Comparison of ENCODE assay signal across 13 cellular contexts in genomic region chr9:89038354-89039091, GRCh38. TPM values are rescaled to one million over a fixed set of nuclear protein-coding genes. Genes with fewer than 3 reads are reported as not detected.
DNase-seq lines count a peak whose midpoint lies in the region; ATAC-seq and TF ChIP-seq lines count a peak whose summit lies in the region.
"Had no signal": no experiment of that assay in that cellular context is flagged by ENCODE, and none has a peak within 500 bp of the region (broad histone marks: within the 10 kb centered on the region; RNA-seq: fewer than 3 reads in every experiment).

No MANE protein-coding gene starts in this region.

- no peak for TF ChIP-seq CTCF in HFF-Myc (IDR thresholded peaks at IDR 0.05; ENCODE audit: low read depth, low read length, missing control alignments)
- TF ChIP-seq CTCF in MCF 10A (IDR thresholded peaks at IDR 0.05; ENCODE audit: unreplicated experiment): no peak
- no peak for TF ChIP-seq CTCF in CD14-positive monocyte (IDR thresholded peaks at IDR 0.05)

- H3K36me3 Mint-ChIP-seq in MCF 10A (ENCODE audit: insufficient read depth, unreplicated experiment): peaks cover 5% of the 10 kb centered on the region
- no peaks in the 10 kb centered on the region for H3K36me3 Mint-ChIP-seq in CD14-positive monocyte
- H3K36me3 Mint-ChIP-seq in activated CD4-positive, alpha-beta memory T cell treated with anti-CD3 and anti-CD28 coated beads, Interleukin-2, amount 10 ng/mL, durations not matched to agents 7 days and 5 days (ENCODE audit: low read depth): no peaks in the 10 kb centered on the region
- H3K36me3 Mint-ChIP-seq: activated naive CD4-positive, alpha-beta T cell treated with anti-CD3 and anti-CD28 coated beads, Interleukin-2, amount 50 U/mL, for 72 hours had no signal

- no peaks in the 10 kb centered on the region for H3K9me3 Mint-ChIP-seq in MCF 10A (ENCODE audit: unreplicated experiment)
- peaks cover 0 to 2% (median 0%) of the 10 kb centered on the region in 7 donors for H3K9me3 Mint-ChIP-seq in CD14-positive monocyte
- H3K9me3 Mint-ChIP-seq in activated CD4-positive, alpha-beta memory T cell treated with anti-CD3 and anti-CD28 coated beads, Interleukin-2, amount 10 ng/mL, durations not matched to agents 7 days and 5 days: no peaks in the 10 kb centered on the region
- H3K9me3 Mint-ChIP-seq: activated naive CD4-positive, alpha-beta T cell treated with anti-CD3 and anti-CD28 coated beads, Interleukin-2, amount 50 U/mL, for 72 hours; nephron progenitor cell had no signal

- H3K27me3 Mint-ChIP-seq in MCF 10A (ENCODE audit: insufficient read depth, unreplicated experiment): no peaks in the 10 kb centered on the region
- peaks cover 5 to 18% (median 17%) of the 10 kb centered on the region in 3 donors for H3K27me3 Mint-ChIP-seq in CD14-positive monocyte (ENCODE audit: low read depth in 3 of 3)
- peaks cover 5% of the 10 kb centered on the region for H3K27me3 Mint-ChIP-seq in activated CD4-positive, alpha-beta memory T cell treated with anti-CD3 and anti-CD28 coated beads, Interleukin-2, amount 10 ng/mL, durations not matched to agents 7 days and 5 days

- DNase-seq in HFF-Myc (ENCODE audit: extremely low read depth, low read depth): peak; percentile 15
- DNase-seq in MCF 10A (ENCODE audit: unreplicated experiment): peak; percentile 78
- peak; percentile 47 for DNase-seq in left cardiac atrium
- DNase-seq in stromal cell of bone marrow (ENCODE audit: low read depth): peak; percentile 96
- no peak for DNase-seq in cortex of kidney (lab: John Stamatoyannopoulos, UW)
- DNase-seq in CD14-positive monocyte (ENCODE audit: low spot score): no peak
- DNase-seq in activated CD4-positive, alpha-beta memory T cell treated with anti-CD3 and anti-CD28 coated beads, Interleukin-2, amount 10 ng/mL, durations not matched to agents 7 days and 5 days: no peak
- DNase-seq: H7, NCI-H1417 treated with DMSO at 0.1 percent for 48 hours, nephron progenitor cell, Peyer's patch had no signal

- H3K27ac Mint-ChIP-seq in MCF 10A (ENCODE audit: low read depth, unreplicated experiment) (peak overlapping the region; percentile 65), CD14-positive monocyte (no peak overlapping the region)
- no peak overlapping the region for H3K27ac Mint-ChIP-seq in activated CD4-positive, alpha-beta memory T cell treated with anti-CD3 and anti-CD28 coated beads, Interleukin-2, amount 10 ng/mL, durations not matched to agents 7 days and 5 days
- H3K27ac Mint-ChIP-seq: activated naive CD4-positive, alpha-beta T cell treated with anti-CD3 and anti-CD28 coated beads, Interleukin-2, amount 50 U/mL, for 72 hours had no signal

- H3K4me3 Mint-ChIP-seq in MCF 10A (ENCODE audit: unreplicated experiment) (peak overlapping the region; percentile 56), CD14-positive monocyte (no peak overlapping the region)
- no peak overlapping the region for H3K4me3 Mint-ChIP-seq in activated CD4-positive, alpha-beta memory T cell treated with anti-CD3 and anti-CD28 coated beads, Interleukin-2, amount 10 ng/mL, durations not matched to agents 7 days and 5 days
- H3K4me3 Mint-ChIP-seq: nephron progenitor cell had no signal

- intact Hi-C loops in MCF 10A (cut with micrococcal nuclease): no loop called here
- intact Hi-C loops in left cardiac atrium (cut with DNase I): loop anchor here in 1 of 2 donors (10.0 kb wide), 1 partner anchor 246 kb away; no protein-coding TSS in a partner anchor
- intact Hi-C loops in CD14-positive monocyte (cut with micrococcal nuclease): no loop called here

- POLR2A ChIA-PET in MCF 10A (lab: Yijun Ruan, JAX): interaction anchor here (0.8 to 1.3 kb wide), 3 partner anchors 17 to 272 kb away, joined by 3 to 5 read pairs (median 3); no protein-coding TSS in a partner anchor
- POLR2A ChIA-PET in activated CD4-positive, alpha-beta memory T cell treated with anti-CD3 and anti-CD28 coated beads, Interleukin-2, amount 10 ng/mL, durations not matched to agents 7 days and 5 days (lab: Charles Lee): no interaction called here

- CTCF ChIA-PET in MCF 10A (lab: Yijun Ruan, JAX): interaction anchor here (0.6 kb wide), 1 partner anchor 103 kb away, joined by 3 read pairs; no protein-coding TSS in a partner anchor
- CTCF ChIA-PET in activated CD4-positive, alpha-beta memory T cell treated with anti-CD3 and anti-CD28 coated beads, Interleukin-2, amount 10 ng/mL, durations not matched to agents 7 days and 5 days (lab: Charles Lee): no interaction called here

- peak; percentile 86 to 93 for ATAC-seq in left cardiac atrium
- no peak for ATAC-seq in GM21381 (IDR thresholded peaks at IDR 0.05; ENCODE audit: unreplicated experiment)
- ATAC-seq: activated naive CD4-positive, alpha-beta T cell treated with anti-CD3 and anti-CD28 coated beads, Interleukin-2, amount 50 U/mL, for 72 hours had no signal

- H3K4me1 Mint-ChIP-seq in MCF 10A (ENCODE audit: insufficient read depth, unreplicated experiment) (peaks cover 6% of the 10 kb centered on the region), CD14-positive monocyte (peaks cover 31% of the 10 kb centered on the region)
- no peaks in the 10 kb centered on the region for H3K4me1 Mint-ChIP-seq in activated CD4-positive, alpha-beta memory T cell treated with anti-CD3 and anti-CD28 coated beads, Interleukin-2, amount 10 ng/mL, durations not matched to agents 7 days and 5 days

- no TSS peak for BruUV-seq in MCF 10A (replicated peaks; lab: Mats Ljungman, UMichigan)

- no peak overlapping the region for H3K4me3 ChIP-seq in HFF-Myc (replicated peaks; ENCODE audit: low read depth, low read length)
- H3K4me3 ChIP-seq: Peyer's patch had no signal

RNA-seq across cellular contexts. Expression of gene S1PR3, which starts 47.3 kb away (rescaled TPM):
- total RNA-seq in MCF 10A (2022) (2.7 and 2.8 TPM in 2 replicates), left cardiac atrium (10 to 100 TPM; 24.4 to 25.3 TPM)
- polyA plus RNA-seq in CD14-positive monocyte: 10 to 100 TPM; 28.2 to 30.6 TPM
- total RNA-seq in activated CD4-positive, alpha-beta memory T cell treated with anti-CD3 and anti-CD28 coated beads, Interleukin-2, amount 10 ng/mL, durations not matched to agents 7 days and 5 days: not detected

Comparison
In these comparisons a context has a peak if more than half of its experiments do, and no peak if none do; other contexts are left out.
1. DNase-seq: peak in HFF-Myc (single experiment), MCF 10A (single experiment), left cardiac atrium (single experiment) and stromal cell of bone marrow (single experiment); none in cortex of kidney (single experiment), CD14-positive monocyte (single experiment) and activated CD4-positive, alpha-beta memory T cell treated with anti-CD3 and anti-CD28 coated beads, Interleukin-2, amount 10 ng/mL, durations not matched to agents 7 days and 5 days (single experiment).